8 cellular contexts compared by ENCODE assay signal in the genomic region with DNA sequence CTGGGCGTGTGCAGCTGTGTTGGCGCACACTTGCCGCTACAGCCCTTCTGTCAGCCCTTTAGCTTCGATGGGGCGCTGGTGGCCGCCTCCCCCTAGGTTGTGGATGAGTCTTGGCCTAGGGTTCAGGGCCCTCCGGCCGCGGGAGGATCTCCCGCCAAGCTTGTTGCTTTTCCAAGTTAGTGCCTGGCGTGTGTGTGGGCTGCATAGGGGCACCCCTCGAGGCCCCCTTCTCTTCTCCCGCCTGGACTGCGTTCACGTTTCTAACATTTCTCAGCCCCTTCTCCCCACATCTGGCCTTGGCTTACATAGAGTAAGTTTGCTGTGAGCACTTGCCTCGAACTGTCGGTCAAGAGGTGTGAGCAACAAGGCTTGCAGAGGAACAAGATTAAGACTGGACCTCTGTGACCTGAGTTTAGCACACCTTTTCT. TPM values are rescaled to one million over a fixed set of nuclear protein-coding genes. Genes with fewer than 3 reads are reported as not detected.
DNase-seq lines count a peak whose midpoint lies in the region; ATAC-seq and TF ChIP-seq lines count a peak whose summit lies in the region.

No MANE protein-coding gene starts in this region.

- no peak for TF ChIP-seq POLR2A in body of pancreas (IDR thresholded peaks at IDR 0.05)

- H3K27me3 ChIP-seq in body of pancreas (no peaks in the 10 kb centered on the region), mesenchymal stem cell (ENCODE audit: control insufficient read depth in 1 of 2, insufficient read depth in 1 of 2, low read length in 2 of 2) (no peaks in the 10 kb centered on the region)

- peaks cover 51% of the 10 kb centered on the region for H3K4me1 Mint-ChIP-seq in activated naive CD4-positive, alpha-beta T cell treated with anti-CD3 and anti-CD28 coated beads for 36 hours (ENCODE audit: low read depth)

- H4K8ac ChIP-seq in mesenchymal stem cell (ENCODE audit: low read length), result peak overlapping the region; percentile 67

- H3K9me3 ChIP-seq in body of pancreas (no peaks in the 10 kb centered on the region), mesenchymal stem cell (ENCODE audit: control insufficient read depth, low read length) (no peaks in the 10 kb centered on the region)

- no peaks in the 10 kb centered on the region for H3K27me3 Mint-ChIP-seq in activated naive CD4-positive, alpha-beta T cell treated with anti-CD3 and anti-CD28 coated beads for 36 hours (ENCODE audit: low read depth)

- intact Hi-C loops in activated naive CD4-positive, alpha-beta T cell treated with anti-CD3 and anti-CD28 coated beads for 36 hours (cut with micrococcal nuclease), result loop anchor here (1.0 to 10.0 kb wide), 7 partner anchors 34 to 1614 kb away; a partner anchor contains a TSS
- intact Hi-C loops in body of pancreas (cut with DNase I), result no loop called here

- H2AK5ac ChIP-seq in mesenchymal stem cell (ENCODE audit: low read length, severe bottlenecking), result no peak overlapping the region

- H3K9me3 Mint-ChIP-seq in activated naive CD4-positive, alpha-beta T cell treated with anti-CD3 and anti-CD28 coated beads for 36 hours, result no peaks in the 10 kb centered on the region

- H3K4me1 ChIP-seq in body of pancreas (peaks cover 15% of the 10 kb centered on the region), mesenchymal stem cell (ENCODE audit: control insufficient read depth, insufficient read depth, low read depth, low read length) (peaks cover 9% of the 10 kb centered on the region), urinary bladder (ENCODE audit: insufficient read depth) (no peaks in the 10 kb centered on the region)

- peak overlapping the region in 1 of 2 experiments; percentile 64 for H3K14ac ChIP-seq in mesenchymal stem cell (ENCODE audit: low read length in 2 of 2)

- no peak overlapping the region for H2BK12ac ChIP-seq in mesenchymal stem cell (ENCODE audit: low read length in 2 of 2)

- ATAC-seq in body of pancreas, result no peak
- no peak for ATAC-seq in GM18868 (IDR thresholded peaks at IDR 0.05; ENCODE audit: unreplicated experiment)
- ATAC-seq in HG03280 (IDR thresholded peaks at IDR 0.05; ENCODE audit: unreplicated experiment), result no peak

- CTCF ChIA-PET in activated naive CD4-positive, alpha-beta T cell treated with anti-CD3 and anti-CD28 coated beads for 36 hours (lab: Charles Lee), result no interaction called here

- H3K36me3 ChIP-seq in body of pancreas (replicated peaks in 1 of 2; ENCODE audit: insufficient read depth in 1 of 2, low read depth in 2 of 2) (no peaks in the 10 kb centered on the region), mesenchymal stem cell (ENCODE audit: control insufficient read depth in 1 of 2, insufficient read depth in 2 of 2, low read depth in 1 of 2, low read length in 2 of 2) (peaks cover 0 to 6% of the 10 kb centered on the region in 2 experiments), urinary bladder (ENCODE audit: insufficient read depth) (no peaks in the 10 kb centered on the region)

- H2BK120ac ChIP-seq in mesenchymal stem cell (ENCODE audit: low read depth, low read length), result no peak overlapping the region

- H3K23ac ChIP-seq in mesenchymal stem cell (ENCODE audit: low read length in 2 of 2), result peak overlapping the region in 1 of 2 experiments; percentile 77

- peak overlapping the region; percentile 69 for H3K4me2 ChIP-seq in mesenchymal stem cell (ENCODE audit: low read length, poor library complexity, severe bottlenecking)

- no peak overlapping the region for H4K91ac ChIP-seq in mesenchymal stem cell (ENCODE audit: low read length)

- peak overlapping the region; percentile 2 to 78 for H3K4me3 ChIP-seq in body of pancreas
- H3K4me3 ChIP-seq in mesenchymal stem cell (ENCODE audit: insufficient read depth in 1 of 2, low read depth in 1 of 2, low read length in 2 of 2), result peak overlapping the region; percentile 65 to 94
- peak overlapping the region; percentile 68 for H3K4me3 ChIP-seq in urinary bladder (ENCODE audit: low read depth, low read length)

- peaks cover 10% of the 10 kb centered on the region for H3K36me3 Mint-ChIP-seq in activated naive CD4-positive, alpha-beta T cell treated with anti-CD3 and anti-CD28 coated beads for 36 hours (ENCODE audit: low read depth)

- H2BK15ac ChIP-seq in mesenchymal stem cell (ENCODE audit: low read depth, poor library complexity, severe bottlenecking), result no peak overlapping the region

- H3K27ac ChIP-seq in body of pancreas (peak overlapping the region in 3 of 4 donors; percentile 53 to 76 (median 70)), mesenchymal stem cell (ENCODE audit: low read length, poor library complexity, severe bottlenecking) (no peak overlapping the region), urinary bladder (ENCODE audit: low read depth) (peak overlapping the region; percentile 90)

- H3K4ac ChIP-seq in mesenchymal stem cell (ENCODE audit: low read depth in 1 of 2, low read length in 2 of 2), result peak overlapping the region in 1 of 2 experiments; percentile 32

- no peak for DNase-seq in activated naive CD4-positive, alpha-beta T cell treated with anti-CD3 and anti-CD28 coated beads for 36 hours
- no peak for DNase-seq in activated naive CD4-positive, alpha-beta T cell treated with Interleukin-2 at 50 U/mL for 16 hours
- DNase-seq in body of pancreas (no peak), mesenchymal stem cell (no peak)
- no peak for DNase-seq in effector CD4-positive, alpha-beta T cell

- peak overlapping the region; percentile 88 for H3K27ac Mint-ChIP-seq in activated naive CD4-positive, alpha-beta T cell treated with anti-CD3 and anti-CD28 coated beads for 36 hours

- H2BK5ac ChIP-seq in mesenchymal stem cell (ENCODE audit: low read depth, low read length, poor library complexity, severe bottlenecking), result no peak overlapping the region

- H2AFZ ChIP-seq in mesenchymal stem cell (ENCODE audit: low read depth, low read length), result peak overlapping the region; percentile 79

- WGBS in body of pancreas, 2 donors, result 5 to 13% methylated on average over 14 to 17 of the region's 17 CpGs
- WGBS in mesenchymal stem cell, result 21% methylated on average over 17 of the region's 17 CpGs
- WGBS in urinary bladder, result 7% methylated on average over 17 of the region's 17 CpGs

- H3K79me1 ChIP-seq in mesenchymal stem cell (replicated peaks; ENCODE audit: low read length, poor library complexity, severe bottlenecking), result no peaks in the 10 kb centered on the region

- TF ChIP-seq CTCF in body of pancreas (IDR thresholded peaks at IDR 0.05), result no peak

- H3K18ac ChIP-seq in mesenchymal stem cell (ENCODE audit: low read depth in 1 of 2, low read length in 2 of 2), result peak overlapping the region in 1 of 2 experiments; percentile 74

- peak overlapping the region; percentile 92 for H3K4me3 Mint-ChIP-seq in activated naive CD4-positive, alpha-beta T cell treated with anti-CD3 and anti-CD28 coated beads for 36 hours

- peak overlapping the region; percentile 95 for H3K9ac ChIP-seq in mesenchymal stem cell (ENCODE audit: low read length)

RNA-seq across cellular contexts. Expression of a gene that starts 0.4 kb away (rescaled TPM):
- 10 to 100 TPM; 76.1 to 78.8 TPM for total RNA-seq in activated naive CD4-positive, alpha-beta T cell treated with anti-CD3 and anti-CD28 coated beads for 36 hours
- total RNA-seq in body of pancreas (1 to 10 TPM; 3.9 to 7.9 TPM), urinary bladder (26.3 TPM)
- polyA plus RNA-seq in mesenchymal stem cell (2013, experiment 1 of 2), result 11.0 TPM
- 10.8 TPM for polyA plus RNA-seq in mesenchymal stem cell (2013, experiment 2 of 2)
- polyA plus RNA-seq in urinary bladder, result 23.7 TPM

RNA-seq across cellular contexts. Expression of a gene that starts 33.5 kb away (rescaled TPM):
- total RNA-seq in activated naive CD4-positive, alpha-beta T cell treated with anti-CD3 and anti-CD28 coated beads for 36 hours, result 10 to 100 TPM; 16.6 to 19.6 TPM
- total RNA-seq in body of pancreas (1 to 10 TPM; 8.8 to 9.9 TPM), urinary bladder (25.2 TPM)
- 27.0 TPM for polyA plus RNA-seq in mesenchymal stem cell (2013, experiment 1 of 2)
- 27.7 TPM for polyA plus RNA-seq in mesenchymal stem cell (2013, experiment 2 of 2)
- 12.0 TPM for polyA plus RNA-seq in urinary bladder

RNA-seq across cellular contexts. Expression of a gene that starts 54.4 kb away (rescaled TPM):
- 10 to 100 TPM; 16.1 to 19.1 TPM for total RNA-seq in activated naive CD4-positive, alpha-beta T cell treated with anti-CD3 and anti-CD28 coated beads for 36 hours
- total RNA-seq in body of pancreas (10 to 100 TPM; 11.2 to 14.3 TPM), urinary bladder (20.2 TPM)
- polyA plus RNA-seq in mesenchymal stem cell (2013, experiment 1 of 2), result 6.7 TPM
- polyA plus RNA-seq in mesenchymal stem cell (2013, experiment 2 of 2), result 7.2 TPM
- 8.7 TPM for polyA plus RNA-seq in urinary bladder
